In the genomic region with DNA sequence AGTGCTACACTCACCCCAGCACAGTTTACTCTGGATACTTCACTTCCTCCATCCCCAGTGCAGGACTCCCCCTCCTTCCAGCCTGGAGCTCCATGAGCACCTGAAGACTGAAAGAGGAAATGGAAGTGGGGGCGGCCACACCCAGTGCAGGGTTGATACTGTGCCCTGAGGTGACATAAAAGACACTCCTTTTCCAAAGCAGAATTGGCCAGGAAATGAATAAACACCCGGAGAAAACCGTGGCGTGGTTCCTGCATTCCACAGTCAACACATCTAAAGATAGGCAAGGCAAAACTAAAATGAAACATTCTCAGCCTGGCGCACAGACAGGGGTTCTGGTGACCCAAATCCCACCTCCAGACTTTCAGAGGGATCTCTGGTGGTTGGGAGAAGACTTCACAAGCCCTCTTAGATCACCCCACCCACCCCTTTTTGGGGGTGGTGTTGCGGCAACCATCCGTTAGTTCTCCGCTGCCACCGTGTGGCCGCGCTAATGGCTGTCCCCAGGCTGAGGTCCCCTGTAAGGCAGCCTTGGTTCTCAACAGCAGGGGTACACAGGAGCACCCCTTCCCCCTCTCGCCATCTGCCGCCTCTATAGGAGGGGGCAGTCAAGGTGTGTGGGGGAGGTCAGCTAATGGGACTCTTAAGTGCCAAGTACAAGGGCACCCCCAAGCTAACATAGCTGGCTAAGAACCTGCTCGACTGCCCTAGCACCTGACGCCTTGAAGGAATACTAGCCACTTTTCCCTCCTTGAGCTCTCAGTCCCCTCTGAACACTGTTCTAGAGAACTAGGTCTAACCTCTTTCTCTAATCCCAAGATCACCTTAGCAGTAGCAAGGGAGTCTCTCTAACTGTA, we compare ENCODE assay signal across 9 cellular contexts. TPM values are rescaled to one million over a fixed set of nuclear protein-coding genes. Genes with fewer than 3 reads are reported as not detected.
DNase-seq lines count a peak whose midpoint lies in the region; ATAC-seq and TF ChIP-seq lines count a peak whose summit lies in the region.
"Had no signal": no experiment of that assay in that cellular context is flagged by ENCODE, and none has a peak within 500 bp of the region (broad histone marks: within the 10 kb centered on the region; RNA-seq: fewer than 3 reads in every experiment).

No MANE protein-coding gene starts in this region.

- H3K9ac ChIP-seq in BLaER1 treated with 17β-estradiol and CSF1 and Interleukin-3, amounts not matched to agents 10 nM and 100 nM, result peak overlapping the region in 9 of 11 experiments; percentile 19 to 56 (median 34); a peak in 16 of 22 replicates
- H3K9ac ChIP-seq: KMS-11 had no signal

- 0 out of 2 replicates have a peak, but pooled peaks have one; percentile 27 for TF ChIP-seq CTCF in HEK293 (tag by site-specific recombination; IDR thresholded peaks at IDR 0.05)
- TF ChIP-seq CTCF in body of pancreas (IDR thresholded peaks at IDR 0.05), result peak; percentile 45 to 70 (median 53)
- TF ChIP-seq CTCF in lower leg skin (IDR thresholded peaks at IDR 0.05), result no peak

- peaks cover 18 to 54% (median 49%) of the 10 kb centered on the region in 10 experiments for H3K4me1 ChIP-seq in BLaER1 treated with 17β-estradiol and CSF1 and Interleukin-3, amounts not matched to agents 10 nM and 100 nM
- H3K4me1 ChIP-seq in HEK293 (ENCODE audit: control insufficient read depth, insufficient read depth, low read length), result no peaks in the 10 kb centered on the region
- H3K4me1 ChIP-seq in body of pancreas, result peaks cover 43% of the 10 kb centered on the region

- TF ChIP-seq POLR2A in body of pancreas (IDR thresholded peaks at IDR 0.05), result peak in 1 of 3 donors; percentile 7
- TF ChIP-seq POLR2A in lower leg skin (IDR thresholded peaks at IDR 0.05), result no peak

- no peaks in the 10 kb centered on the region for H3K27me3 ChIP-seq in BLaER1 treated with 17β-estradiol and CSF1 and Interleukin-3, amounts not matched to agents 10 nM and 100 nM
- H3K27me3 ChIP-seq in body of pancreas, result no peaks in the 10 kb centered on the region

- peak overlapping the region in 6 of 10 experiments; percentile 1 to 34 (median 20); a peak in 7 of 20 replicates for H3K4me3 ChIP-seq in BLaER1 treated with 17β-estradiol and CSF1 and Interleukin-3, amounts not matched to agents 10 nM and 100 nM
- no peak overlapping the region for H3K4me3 ChIP-seq in HEK293 (ENCODE audit: low read depth, low read length)
- no peak overlapping the region for H3K4me3 ChIP-seq in body of pancreas
- H3K4me3 ChIP-seq in lower leg skin (ENCODE audit: low read depth, poor library complexity, severe bottlenecking), result no peak overlapping the region

- intact Hi-C loops in body of pancreas (cut with DNase I), result loop anchor here (5.0 kb wide), 1 partner anchor 99 kb away; no protein-coding TSS in a partner anchor
- intact Hi-C loops in lower leg skin (cut with DNase I; ENCODE audit: low total_unique reads), result no loop called here

- WGBS in body of pancreas, 2 donors, result 9 to 12% methylated on average over 10 to 15 of the region's 15 CpGs
- 7 to 13% methylated on average over 15 of the region's 15 CpGs for WGBS in lower leg skin, 2 donors

- peaks cover 0 to 12% (median 0%) of the 10 kb centered on the region in 11 experiments; a peak in 3 of 22 replicates for H4K20me1 ChIP-seq in BLaER1 treated with 17β-estradiol and CSF1 and Interleukin-3, amounts not matched to agents 10 nM and 100 nM

- peaks cover 20 to 32% (median 28%) of the 10 kb centered on the region in 11 experiments for H3K36me3 ChIP-seq in BLaER1 treated with 17β-estradiol and CSF1 and Interleukin-3, amounts not matched to agents 10 nM and 100 nM
- H3K36me3 ChIP-seq in HEK293 (ENCODE audit: control insufficient read depth in 2 of 2, insufficient read depth in 1 of 2, low read length in 2 of 2) (peaks cover 0 to 19% of the 10 kb centered on the region in 2 experiments; a peak in 1 of 3 replicates), body of pancreas (replicated peaks in 1 of 2; ENCODE audit: insufficient read depth in 1 of 2, low read depth in 2 of 2) (no peaks in the 10 kb centered on the region)

- H3K4me2 ChIP-seq in BLaER1 treated with 17β-estradiol and CSF1 and Interleukin-3, amounts not matched to agents 10 nM and 100 nM, result peak overlapping the region; percentile 53 to 88 (median 75)
- H3K4me2 ChIP-seq: KMS-11 had no signal

- peak; percentile 28 for ATAC-seq in body of pancreas

- CTCF ChIA-PET in HEK293 (lab: Yijun Ruan, JAX), result interaction anchor here (0.6 to 1.8 kb wide), 17 partner anchors 9 to 364 kb away, joined by 3 to 9 read pairs (median 3); partner anchors contain the start of genes INKA1, RBM6 and TRAIP

- H3K9me3 ChIP-seq in BLaER1 treated with 17β-estradiol and CSF1 and Interleukin-3, amounts not matched to agents 10 nM and 100 nM (replicated peaks in 1 of 11), result no peaks in the 10 kb centered on the region
- H3K9me3 ChIP-seq in HEK293 (ENCODE audit: control insufficient read depth, insufficient read depth, low read depth, low read length), result no peaks in the 10 kb centered on the region
- H3K9me3 ChIP-seq in body of pancreas, result no peaks in the 10 kb centered on the region

- POLR2A ChIA-PET in HEK293 (lab: Yijun Ruan, JAX), result no interaction called here

- H3K27ac ChIP-seq in BLaER1 treated with 17β-estradiol and CSF1 and Interleukin-3, amounts not matched to agents 10 nM and 100 nM, result peak overlapping the region in 6 of 11 experiments; percentile 25 to 56 (median 48); a peak in 9 of 22 replicates
- H3K27ac ChIP-seq in HEK293 (ENCODE audit: extremely low read depth, low read depth, low read length), result no peak overlapping the region
- H3K27ac ChIP-seq in body of pancreas, result peak overlapping the region; percentile 31 to 70 (median 52)
- H3K27ac ChIP-seq: KMS-11 had no signal

- DNase-seq in T-helper 22 cell (ENCODE audit: low read depth), result peak; percentile 17
- peak; percentile 49 to 63 (median 52) for DNase-seq in body of pancreas
- DNase-seq in iPS-NIHi7 (ENCODE audit: extremely low spot score), result peak; percentile 85
- peak; percentile 30 to 43 (median 40) for DNase-seq in stimulated activated CD4-positive, alpha-beta T cell treated with anti-CD3 and anti-CD28 coated beads, Interleukin-12 subunit alpha, Interleukin-12 subunit beta, amount 100 ng/mL, for 48 hours (ENCODE audit: low read depth in 2 of 3, low spot score in 1 of 3)
- DNase-seq in DMS53 (lab: John Stamatoyannopoulos, UW), result no peak
- no peak for DNase-seq in lower leg skin (ENCODE audit: low spot score in 2 of 2)

TF ChIP-seq in HEK293, 187 proteins besides CTCF, POLR2A, EP300 and RAD21 (continues in another document):
- TF ChIP-seq, protein P1, sequence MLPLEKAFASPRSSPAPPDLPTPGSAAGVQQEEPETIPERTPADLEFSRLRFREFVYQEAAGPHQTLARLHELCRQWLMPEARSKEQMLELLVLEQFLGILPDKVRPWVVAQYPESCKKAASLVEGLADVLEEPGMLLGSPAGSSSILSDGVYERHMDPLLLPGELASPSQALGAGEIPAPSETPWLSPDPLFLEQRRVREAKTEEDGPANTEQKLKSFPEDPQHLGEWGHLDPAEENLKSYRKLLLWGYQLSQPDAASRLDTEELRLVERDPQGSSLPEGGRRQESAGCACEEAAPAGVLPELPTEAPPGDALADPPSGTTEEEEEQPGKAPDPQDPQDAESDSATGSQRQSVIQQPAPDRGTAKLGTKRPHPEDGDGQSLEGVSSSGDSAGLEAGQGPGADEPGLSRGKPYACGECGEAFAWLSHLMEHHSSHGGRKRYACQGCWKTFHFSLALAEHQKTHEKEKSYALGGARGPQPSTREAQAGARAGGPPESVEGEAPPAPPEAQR (tag by site-specific recombination; IDR thresholded peaks at IDR 0.05), result no peak
- TF ChIP-seq ZNF747 (tag by site-specific recombination; IDR thresholded peaks at IDR 0.05) (no peak), SCRT2 (tag by site-specific recombination; IDR thresholded peaks at IDR 0.05) (no peak)
- TF ChIP-seq, protein P2, sequence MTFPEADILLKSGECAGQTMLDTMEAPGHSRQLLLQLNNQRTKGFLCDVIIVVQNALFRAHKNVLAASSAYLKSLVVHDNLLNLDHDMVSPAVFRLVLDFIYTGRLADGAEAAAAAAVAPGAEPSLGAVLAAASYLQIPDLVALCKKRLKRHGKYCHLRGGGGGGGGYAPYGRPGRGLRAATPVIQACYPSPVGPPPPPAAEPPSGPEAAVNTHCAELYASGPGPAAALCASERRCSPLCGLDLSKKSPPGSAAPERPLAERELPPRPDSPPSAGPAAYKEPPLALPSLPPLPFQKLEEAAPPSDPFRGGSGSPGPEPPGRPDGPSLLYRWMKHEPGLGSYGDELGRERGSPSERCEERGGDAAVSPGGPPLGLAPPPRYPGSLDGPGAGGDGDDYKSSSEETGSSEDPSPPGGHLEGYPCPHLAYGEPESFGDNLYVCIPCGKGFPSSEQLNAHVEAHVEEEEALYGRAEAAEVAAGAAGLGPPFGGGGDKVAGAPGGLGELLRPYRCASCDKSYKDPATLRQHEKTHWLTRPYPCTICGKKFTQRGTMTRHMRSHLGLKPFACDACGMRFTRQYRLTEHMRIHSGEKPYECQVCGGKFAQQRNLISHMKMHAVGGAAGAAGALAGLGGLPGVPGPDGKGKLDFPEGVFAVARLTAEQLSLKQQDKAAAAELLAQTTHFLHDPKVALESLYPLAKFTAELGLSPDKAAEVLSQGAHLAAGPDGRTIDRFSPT (tag by site-specific recombination; IDR thresholded peaks at IDR 0.05), result no peak

RNA-seq across cellular contexts. Expression of gene MST1R, which starts 2.6 kb away (rescaled TPM):
- total RNA-seq in body of pancreas (10 to 100 TPM; 10.4 to 12.2 TPM), lower leg skin (10 to 100 TPM; 29.7 to 62.5 (median 48.8) TPM)

RNA-seq across cellular contexts. Expression of gene MON1A, which starts 23.4 kb away (rescaled TPM):
- total RNA-seq in body of pancreas, result 10 to 100 TPM in 1 of 2 donors, 1 to 10 TPM in 1; 4.9 to 13.5 TPM
- 10 to 100 TPM in 3 of 4 donors, 1 to 10 TPM in 1; 5.6 to 16.7 (median 11.4) TPM for total RNA-seq in lower leg skin

RNA-seq across cellular contexts. Expression of gene RBM6, which starts 33.7 kb away (rescaled TPM):
- total RNA-seq in body of pancreas (100 to 1,000 TPM; 123 to 146 TPM), lower leg skin (100 to 1,000 TPM in 1 of 4 donors, 10 to 100 TPM in 3; 41.4 to 121 (median 54.7) TPM)

RNA-seq across cellular contexts. Expression of gene CAMKV, which starts 36.5 kb away (rescaled TPM):
- total RNA-seq in body of pancreas, result not detected
- not detected for total RNA-seq in lower leg skin

RNA-seq across cellular contexts. Expression of gene TRAIP, which starts 49.9 kb away (rescaled TPM):
- total RNA-seq in body of pancreas, result 1 to 10 TPM; 1.8 to 3.6 TPM
- total RNA-seq in lower leg skin, result 1 to 10 TPM; 1.1 to 4.8 (median 2.9) TPM

Comparison
In these comparisons a context has a peak if more than half of its experiments do, and no peak if none do; other contexts are left out.
1. H3K4me3 ChIP-seq: peak in BLaER1 treated with 17β-estradiol and CSF1 and Interleukin-3, amounts not matched to agents 10 nM and 100 nM (6 of 10); none in HEK293 (single experiment), body of pancreas (0 of 2) and lower leg skin (single experiment).
2. CTCF ChIP-seq: peak in HEK293 (single experiment) and body of pancreas (7 of 7); none in lower leg skin (0 of 3).
3. DNase-seq: peak in T-helper 22 cell (single experiment), body of pancreas (4 of 4), iPS-NIHi7 (single experiment) and stimulated activated CD4-positive, alpha-beta T cell treated with anti-CD3 and anti-CD28 coated beads, Interleukin-12 subunit alpha, Interleukin-12 subunit beta, amount 100 ng/mL, for 48 hours (3 of 3); none in DMS53 (single experiment) and lower leg skin (0 of 2).